Comparison of ENCODE assay signal across 15 cellular contexts in the genomic region with DNA sequence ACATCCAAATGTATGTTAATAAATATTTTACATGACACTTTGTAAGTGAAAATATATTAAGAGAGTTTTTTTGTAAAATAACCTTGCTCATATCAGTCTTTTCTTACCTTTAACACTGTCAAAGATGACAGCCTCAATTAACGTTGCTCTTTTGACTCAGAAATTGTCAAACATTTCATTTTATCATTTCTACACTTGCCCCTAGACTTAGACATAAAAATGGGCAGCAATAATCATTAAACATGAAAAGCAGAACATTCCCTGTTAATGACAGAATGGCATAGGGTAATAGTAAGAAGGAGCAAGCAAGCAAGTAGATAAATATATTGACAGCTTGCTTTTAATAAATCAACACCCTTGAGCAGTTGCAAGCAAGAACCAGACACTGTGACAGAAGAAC.
A peak's percentile ranks its signal among the peaks of the same experiment; 100 is the strongest.
DNase-seq lines count a peak whose midpoint lies in the region; TF ChIP-seq lines count a peak whose summit lies in the region.
"Had no signal": no experiment of that assay in that cellular context is flagged by ENCODE, and none has a peak within 500 bp of the region (broad histone marks: within the 10 kb centered on the region; RNA-seq: fewer than 3 reads in every experiment).

No MANE protein-coding gene starts in this region.

- DNase-seq in NCI-H82 treated with DMSO at 0.1 percent for 48 hours (lab: John Stamatoyannopoulos, UW; ENCODE audit: unreplicated experiment) (peak; percentile 18), NCI-H82 (lab: John Stamatoyannopoulos, UW) (no peak), WERI-Rb-1 (no peak), putamen (ENCODE audit: low spot score) (peak; percentile 3), KG1 (lab: John Stamatoyannopoulos, UW) (no peak)
- DNase-seq in stimulated activated naive CD4-positive, alpha-beta T cell (lab: John Stamatoyannopoulos, UW): no peak
- DNase-seq: C1 segment of cervical spinal cord; Calu3; CD4-positive, alpha-beta memory T cell; COR-L47; DMS79 treated with DMSO at 0.1 percent for 48 hours; GF-D8; HFFc6 had no signal

- H3K4me3 ChIP-seq in WERI-Rb-1 (ENCODE audit: low read depth, low read length): no peak overlapping the region
- H3K4me3 ChIP-seq: GM23338, HAP-1 had no signal

- TF ChIP-seq CTCF in WERI-Rb-1 (IDR thresholded peaks at IDR 0.05; ENCODE audit: low read depth, low read length): no peak

- no peaks in the 10 kb centered on the region for H3K27me3 ChIP-seq in WERI-Rb-1 (ENCODE audit: insufficient read depth, low read depth, severe bottlenecking)

- peak overlapping the region; percentile 63 for H3K27ac ChIP-seq in WERI-Rb-1

- H3K36me3 ChIP-seq in WERI-Rb-1: no peaks in the 10 kb centered on the region
- H3K36me3 ChIP-seq: HAP-1 had no signal

- peaks cover 4% of the 10 kb centered on the region for H3K9me3 ChIP-seq in WERI-Rb-1 (ENCODE audit: severe bottlenecking)
- H3K9me3 ChIP-seq: HAP-1 had no signal

Comparison
In these comparisons a context has a peak if more than half of its experiments do, and no peak if none do; other contexts are left out.
1. DNase-seq: peak in NCI-H82 treated with DMSO at 0.1 percent for 48 hours (single experiment) and putamen (single experiment); none in NCI-H82 (single experiment), WERI-Rb-1 (single experiment), stimulated activated naive CD4-positive, alpha-beta T cell (0 of 6) and KG1 (single experiment).